Comparison of ENCODE assay signal across 1 cellular context in the genomic region with DNA sequence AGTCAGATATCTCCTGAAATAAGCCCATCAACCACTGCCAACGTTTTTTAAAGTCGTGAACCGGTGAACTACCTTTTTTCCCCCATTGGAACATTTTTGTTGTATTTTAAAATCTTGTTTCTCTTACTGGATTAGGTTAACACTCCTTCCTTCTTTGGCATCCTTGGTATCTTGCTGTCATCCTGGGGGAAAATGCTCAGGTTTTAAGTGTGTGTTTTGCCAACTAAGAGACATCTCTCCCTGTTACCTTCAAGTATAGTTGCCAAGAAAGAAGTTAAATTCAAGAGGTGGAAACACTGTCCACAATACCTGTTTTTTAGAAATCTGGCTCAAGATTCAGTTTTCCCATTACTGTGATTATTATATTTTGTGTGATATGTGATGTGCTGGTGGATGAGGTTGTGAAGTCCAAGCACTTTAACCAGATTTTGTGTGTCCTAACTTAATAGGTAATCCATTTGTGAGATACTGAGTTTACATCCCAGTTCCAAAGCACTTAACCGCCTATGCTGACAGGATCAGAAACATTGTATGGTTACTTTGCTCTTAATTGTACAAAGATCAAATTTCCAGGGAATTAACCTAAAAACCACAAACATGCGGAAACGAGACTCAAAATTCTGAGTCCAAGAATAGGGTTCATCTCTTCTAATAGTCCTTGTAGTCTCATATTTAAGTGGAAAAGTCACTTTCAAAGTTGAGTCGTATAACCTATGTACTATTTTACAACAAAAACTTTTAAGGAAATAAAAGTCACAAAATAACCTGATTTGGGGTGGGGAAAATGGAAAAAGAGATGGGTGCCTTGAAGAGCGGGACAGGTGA.
A peak's percentile ranks its signal among the peaks of the same experiment; 100 is the strongest.
TF ChIP-seq lines count a peak whose summit lies in the region.

No MANE protein-coding gene starts in this region.

TF ChIP-seq in HepG2, 621 proteins besides CTCF, POLR2A, EP300 and RAD21 (continued from another document and continues in another):
- no peak; the same call in 1 of the 2 replicates for TF ChIP-seq AHDC1 (CRISPR knock-in tag; IDR thresholded peaks at IDR 0.05; ENCODE audit: borderline replicate concordance)
- TF ChIP-seq FOXO1 (CRISPR knock-in tag; IDR thresholded peaks at IDR 0.05) = no peak
- peak; percentile 65; the same call in 1 of the 2 replicates for TF ChIP-seq DPF2 (CRISPR knock-in tag; IDR thresholded peaks at IDR 0.05; ENCODE audit: borderline replicate concordance, low read depth)
- no peak for TF ChIP-seq ZNF7 (CRISPR knock-in tag; IDR thresholded peaks at IDR 0.05)
- no peak for TF ChIP-seq ZNF563 (CRISPR knock-in tag; IDR thresholded peaks at IDR 0.05)
- no peak for TF ChIP-seq ZFP36L2 (CRISPR knock-in tag; IDR thresholded peaks at IDR 0.05)
- TF ChIP-seq ZNF788 (CRISPR knock-in tag; IDR thresholded peaks at IDR 0.05; ENCODE audit: borderline replicate concordance) = no peak
- TF ChIP-seq MATR3 (CRISPR knock-in tag; IDR thresholded peaks at IDR 0.05) = no peak
- TF ChIP-seq, protein P1, sequence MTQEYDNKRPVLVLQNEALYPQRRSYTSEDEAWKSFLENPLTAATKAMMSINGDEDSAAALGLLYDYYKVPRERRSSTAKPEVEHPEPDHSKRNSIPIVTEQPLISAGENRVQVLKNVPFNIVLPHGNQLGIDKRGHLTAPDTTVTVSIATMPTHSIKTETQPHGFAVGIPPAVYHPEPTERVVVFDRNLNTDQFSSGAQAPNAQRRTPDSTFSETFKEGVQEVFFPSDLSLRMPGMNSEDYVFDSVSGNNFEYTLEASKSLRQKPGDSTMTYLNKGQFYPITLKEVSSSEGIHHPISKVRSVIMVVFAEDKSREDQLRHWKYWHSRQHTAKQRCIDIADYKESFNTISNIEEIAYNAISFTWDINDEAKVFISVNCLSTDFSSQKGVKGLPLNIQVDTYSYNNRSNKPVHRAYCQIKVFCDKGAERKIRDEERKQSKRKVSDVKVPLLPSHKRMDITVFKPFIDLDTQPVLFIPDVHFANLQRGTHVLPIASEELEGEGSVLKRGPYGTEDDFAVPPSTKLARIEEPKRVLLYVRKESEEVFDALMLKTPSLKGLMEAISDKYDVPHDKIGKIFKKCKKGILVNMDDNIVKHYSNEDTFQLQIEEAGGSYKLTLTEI (CRISPR knock-in tag; conservative IDR thresholded peaks at IDR 0.05) = no peak
- TF ChIP-seq ZSCAN25 (CRISPR knock-in tag; IDR thresholded peaks at IDR 0.05) = peak; percentile 78
- TF ChIP-seq, protein P2, sequence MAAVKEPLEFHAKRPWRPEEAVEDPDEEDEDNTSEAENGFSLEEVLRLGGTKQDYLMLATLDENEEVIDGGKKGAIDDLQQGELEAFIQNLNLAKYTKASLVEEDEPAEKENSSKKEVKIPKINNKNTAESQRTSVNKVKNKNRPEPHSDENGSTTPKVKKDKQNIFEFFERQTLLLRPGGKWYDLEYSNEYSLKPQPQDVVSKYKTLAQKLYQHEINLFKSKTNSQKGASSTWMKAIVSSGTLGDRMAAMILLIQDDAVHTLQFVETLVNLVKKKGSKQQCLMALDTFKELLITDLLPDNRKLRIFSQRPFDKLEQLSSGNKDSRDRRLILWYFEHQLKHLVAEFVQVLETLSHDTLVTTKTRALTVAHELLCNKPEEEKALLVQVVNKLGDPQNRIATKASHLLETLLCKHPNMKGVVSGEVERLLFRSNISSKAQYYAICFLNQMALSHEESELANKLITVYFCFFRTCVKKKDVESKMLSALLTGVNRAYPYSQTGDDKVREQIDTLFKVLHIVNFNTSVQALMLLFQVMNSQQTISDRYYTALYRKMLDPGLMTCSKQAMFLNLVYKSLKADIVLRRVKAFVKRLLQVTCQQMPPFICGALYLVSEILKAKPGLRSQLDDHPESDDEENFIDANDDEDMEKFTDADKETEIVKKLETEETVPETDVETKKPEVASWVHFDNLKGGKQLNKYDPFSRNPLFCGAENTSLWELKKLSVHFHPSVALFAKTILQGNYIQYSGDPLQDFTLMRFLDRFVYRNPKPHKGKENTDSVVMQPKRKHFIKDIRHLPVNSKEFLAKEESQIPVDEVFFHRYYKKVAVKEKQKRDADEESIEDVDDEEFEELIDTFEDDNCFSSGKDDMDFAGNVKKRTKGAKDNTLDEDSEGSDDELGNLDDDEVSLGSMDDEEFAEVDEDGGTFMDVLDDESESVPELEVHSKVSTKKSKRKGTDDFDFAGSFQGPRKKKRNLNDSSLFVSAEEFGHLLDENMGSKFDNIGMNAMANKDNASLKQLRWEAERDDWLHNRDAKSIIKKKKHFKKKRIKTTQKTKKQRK (IDR thresholded peaks at IDR 0.05; ENCODE audit: low read length) = no peak
- TF ChIP-seq, protein P3, sequence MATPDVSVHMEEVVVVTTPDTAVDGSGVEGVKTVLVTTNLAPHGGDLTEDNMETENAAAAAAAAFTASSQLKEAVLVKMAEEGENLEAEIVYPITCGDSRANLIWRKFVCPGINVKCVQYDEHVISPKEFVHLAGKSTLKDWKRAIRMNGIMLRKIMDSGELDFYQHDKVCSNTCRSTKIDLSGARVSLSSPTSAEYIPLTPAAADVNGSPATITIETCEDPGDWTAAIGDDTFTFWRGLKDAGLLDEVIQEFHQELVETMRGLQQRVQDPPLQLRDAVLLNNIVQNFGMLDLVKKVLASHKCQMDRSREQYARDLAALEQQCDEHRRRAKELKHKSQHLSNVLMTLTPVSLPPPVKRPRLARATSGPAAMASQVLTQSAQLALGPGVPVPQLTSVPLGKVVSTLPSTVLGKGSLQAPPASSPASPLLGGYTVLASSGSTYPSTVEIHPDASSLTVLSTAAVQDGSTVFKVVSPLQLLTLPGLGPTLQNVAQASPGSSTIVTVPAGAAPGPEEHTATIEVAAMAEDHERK (CRISPR knock-in tag; IDR thresholded peaks at IDR 0.05; ENCODE audit: low read depth) = no peak
- no peak for TF ChIP-seq DNMT3B (CRISPR knock-in tag; conservative IDR thresholded peaks at IDR 0.05)
- TF ChIP-seq TOPORS (CRISPR knock-in tag; IDR thresholded peaks at IDR 0.05) = no peak
- no peak for TF ChIP-seq ZIK1 (CRISPR knock-in tag; IDR thresholded peaks at IDR 0.05; ENCODE audit: borderline replicate concordance, low read depth)
- peak; percentile 93; the same call in 1 of the 2 replicates for TF ChIP-seq MBD4 (IDR thresholded peaks at IDR 0.05; ENCODE audit: borderline replicate concordance, low read length)
- TF ChIP-seq, protein P4, sequence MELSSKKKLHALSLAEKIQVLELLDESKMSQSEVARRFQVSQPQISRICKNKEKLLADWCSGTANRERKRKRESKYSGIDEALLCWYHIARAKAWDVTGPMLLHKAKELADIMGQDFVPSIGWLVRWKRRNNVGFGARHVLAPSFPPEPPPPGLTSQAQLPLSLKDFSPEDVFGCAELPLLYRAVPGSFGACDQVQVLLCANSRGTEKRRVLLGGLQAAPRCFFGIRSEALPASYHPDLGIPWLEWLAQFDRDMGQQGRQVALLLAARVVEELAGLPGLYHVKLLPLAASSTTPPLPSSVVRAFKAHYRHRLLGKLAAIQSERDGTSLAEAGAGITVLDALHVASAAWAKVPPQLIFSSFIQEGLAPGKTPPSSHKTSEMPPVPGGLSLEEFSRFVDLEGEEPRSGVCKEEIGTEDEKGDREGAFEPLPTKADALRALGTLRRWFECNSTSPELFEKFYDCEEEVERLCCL (CRISPR knock-in tag; IDR thresholded peaks at IDR 0.05; ENCODE audit: borderline replicate concordance) = no peak
- TF ChIP-seq ZNF629 (CRISPR knock-in tag; conservative IDR thresholded peaks at IDR 0.05) = no peak
- no peak for TF ChIP-seq SP5 (CRISPR knock-in tag; IDR thresholded peaks at IDR 0.05; ENCODE audit: borderline replicate concordance, low read depth)
- no peak for TF ChIP-seq ZUFSP (CRISPR knock-in tag; IDR thresholded peaks at IDR 0.05; ENCODE audit: borderline replicate concordance)
- TF ChIP-seq REPIN1 (CRISPR knock-in tag; IDR thresholded peaks at IDR 0.05; ENCODE audit: borderline replicate concordance, low read depth) = no peak
- TF ChIP-seq ZNF318 (CRISPR knock-in tag; IDR thresholded peaks at IDR 0.05) = no peak
- no peak for TF ChIP-seq HNRNPL (IDR thresholded peaks at IDR 0.05; ENCODE audit: low read depth, low read length)
- no peak for TF ChIP-seq ZNF644 (CRISPR knock-in tag; IDR thresholded peaks at IDR 0.05; ENCODE audit: low read depth)
- no peak for TF ChIP-seq ZNF546 (CRISPR knock-in tag; conservative IDR thresholded peaks at IDR 0.05)
